30 cellular contexts compared by ENCODE assay signal in genomic region chr6:144416773-144417172, GRCh38.
DNase-seq lines count a peak whose midpoint lies in the region; ATAC-seq, FAIRE-seq and TF ChIP-seq lines count a peak whose summit lies in the region.
"Had no signal": no experiment of that assay in that cellular context is flagged by ENCODE, and none has a peak within 500 bp of the region (broad histone marks: within the 10 kb centered on the region; RNA-seq: fewer than 3 reads in every experiment).

No MANE protein-coding gene starts in this region.

- intact Hi-C loops in CD8-positive, alpha-beta T cell (cut with DNase I, micrococcal nuclease), result no loop called here
- intact Hi-C loops in PC-9 (cut with micrococcal nuclease; ENCODE audit: unreplicated experiment), result loop anchor here (5.0 kb wide), 1 partner anchor 129 kb away; the partner anchor contains the start of gene UTRN
- intact Hi-C loops in endothelial cell of umbilical vein (cut with micrococcal nuclease), result loop anchor here (1.0 to 5.0 kb wide), 2 partner anchors 129 to 200 kb away; partner anchors contain the start of gene UTRN
- intact Hi-C loops in thyroid gland (cut with DNase I), result no loop called here

- no peaks in the 10 kb centered on the region for H3K27me3 ChIP-seq in CD8-positive, alpha-beta T cell (ENCODE audit: insufficient read depth, low read length)
- H3K27me3 ChIP-seq in PC-9 (ENCODE audit: insufficient read depth, low read depth) (no peaks in the 10 kb centered on the region), endothelial cell of umbilical vein (ENCODE audit: control insufficient read depth in 2 of 2, insufficient read depth in 2 of 2, low read length in 2 of 2) (no peaks in the 10 kb centered on the region), thyroid gland (no peaks in the 10 kb centered on the region)
- H3K27me3 ChIP-seq: body of pancreas, right lobe of liver, upper lobe of left lung had no signal

- H2AFZ ChIP-seq in PC-9 (no peak overlapping the region), endothelial cell of umbilical vein (ENCODE audit: low read depth, low read length) (no peak overlapping the region)

- no peak overlapping the region for H3K9ac ChIP-seq in endothelial cell of umbilical vein (replicated peaks; ENCODE audit: extremely low read depth, insufficient read depth, low read length)

- H3K9me2 ChIP-seq in PC-9 (ENCODE audit: insufficient read depth), result no peaks in the 10 kb centered on the region

- H3K9me1 ChIP-seq in endothelial cell of umbilical vein (replicated peaks; ENCODE audit: control insufficient read depth, extremely low read depth, insufficient read depth, low read length), result no peaks in the 10 kb centered on the region

- CTCF ChIA-PET in CD8-positive, alpha-beta T cell (lab: Charles Lee), result no interaction called here
- CTCF ChIA-PET in PC-9 (lab: Charles Lee), result no interaction called here
- CTCF ChIA-PET in endothelial cell of umbilical vein (lab: Charles Lee), result no interaction called here

- H3K27ac ChIP-seq in CD8-positive, alpha-beta T cell (ENCODE audit: low read depth, low read length), result no peak overlapping the region
- H3K27ac ChIP-seq in PC-9 (peak overlapping the region; percentile 86), endothelial cell of umbilical vein (ENCODE audit: insufficient read depth, low read depth, low read length) (peak overlapping the region; percentile 73), thyroid gland (no peak overlapping the region)
- H3K27ac ChIP-seq: body of pancreas, right lobe of liver, upper lobe of left lung had no signal

- no peak for DNase-seq in CD8-positive, alpha-beta T cell
- no peak for DNase-seq in PC-9
- DNase-seq in endothelial cell of umbilical vein (ENCODE audit: low read depth, low spot score), result no peak
- no peak for DNase-seq in natural killer cell treated with Interleukin-12 subunit alpha and Interleukin-12 subunit beta and Interleukin-15 and Interleukin-18, amount 100 ng/mL, for 72 hours (ENCODE audit: low spot score)
- no peak for DNase-seq in epidermal melanocyte (ENCODE audit: insufficient read length, low spot score)
- DNase-seq in NCI-H526 (lab: John Stamatoyannopoulos, UW), result no peak
- DNase-seq in thyroid gland, result no peak
- DNase-seq: activated CD4-positive, alpha-beta memory T cell treated with anti-CD3 and anti-CD28 coated beads for 36 hours; activated CD4-positive, alpha-beta T cell treated with anti-CD3 and anti-CD28 coated beads for 1 hour; activated T-cell treated with anti-CD3 and anti-CD28 coated beads, Interleukin-2, amount 50 U/mL, for 72 hours; body of pancreas; cerebellar nuclear complex; COR-L47; dermis blood vessel endothelial cell; DMS79; GDM1; hypothalamus; left cardiac atrium; mammary epithelial cell; NCI-H1048; NCI-H1694 treated with DMSO at 0.1 percent for 48 hours; NCI-H446 treated with DMSO at 0.1 percent for 48 hours; NCI-H82; right lobe of liver; stimulated activated CD4-positive, alpha-beta T cell treated with anti-CD3 and anti-CD28 coated beads, Interleukin-12 subunit alpha, Interleukin-12 subunit beta, amount 100 ng/mL, for 4 hours; stimulated activated CD4-positive, alpha-beta T cell treated with anti-CD3 and anti-CD28 coated beads, Interleukin-4, amount 100 ng/mL, for 1 hour; upper lobe of left lung had no signal

- FAIRE-seq in endothelial cell of umbilical vein (lab: Jason Lieb, UNC), result no peak

- peaks cover 23% of the 10 kb centered on the region for H3F3A ChIP-seq in PC-9 (ENCODE audit: insufficient read depth, low read depth)

- peaks cover under 1% of the 10 kb centered on the region for H3K36me3 ChIP-seq in CD8-positive, alpha-beta T cell (ENCODE audit: insufficient read depth, low read length)
- H3K36me3 ChIP-seq in PC-9 (ENCODE audit: low read depth) (no peaks in the 10 kb centered on the region; the same call in 1 of the 2 replicates), endothelial cell of umbilical vein (ENCODE audit: control insufficient read depth in 2 of 2, extremely low read depth in 1 of 2, insufficient read depth in 2 of 2, low read length in 2 of 2) (no peaks in the 10 kb centered on the region), thyroid gland (no peaks in the 10 kb centered on the region)

- H3K27me3 Mint-ChIP-seq in CD8-positive, alpha-beta T cell (ENCODE audit: low read depth), result no peaks in the 10 kb centered on the region
- H3K27me3 Mint-ChIP-seq in natural killer cell treated with Interleukin-12 subunit alpha and Interleukin-12 subunit beta and Interleukin-15 and Interleukin-18, amount 100 ng/mL, for 72 hours, result no peaks in the 10 kb centered on the region
- H3K27me3 Mint-ChIP-seq: activated CD4-positive, alpha-beta memory T cell treated with anti-CD3 and anti-CD28 coated beads for 36 hours; IgD-negative memory B cell had no signal

- H3K4me3 ChIP-seq in CD8-positive, alpha-beta T cell (ENCODE audit: low read depth, low read length), result no peak overlapping the region
- H3K4me3 ChIP-seq in PC-9, result no peak overlapping the region
- no peak overlapping the region for H3K4me3 ChIP-seq in endothelial cell of umbilical vein (replicated peaks in 1 of 3; ENCODE audit: insufficient read depth in 1 of 3, low read depth in 1 of 3, low read length in 3 of 3)
- no peak overlapping the region for H3K4me3 ChIP-seq in thyroid gland (replicated peaks in 1 of 3)
- H3K4me3 ChIP-seq: body of pancreas, right lobe of liver, upper lobe of left lung had no signal

- 41 to 78% methylated on average over 1 of the region's 1 CpG for WGBS in thyroid gland, 2 donors

- POLR2A ChIA-PET in CD8-positive, alpha-beta T cell (lab: Charles Lee), result no interaction called here
- POLR2A ChIA-PET in PC-9 (lab: Charles Lee; ENCODE audit: unreplicated experiment) (no interaction called here), endothelial cell of umbilical vein (lab: Charles Lee) (no interaction called here)

- peaks cover 38% of the 10 kb centered on the region for H3K79me2 ChIP-seq in PC-9 (ENCODE audit: low read depth)
- H3K79me2 ChIP-seq in endothelial cell of umbilical vein (ENCODE audit: control insufficient read depth, insufficient read depth, low read length), result peaks cover 59% of the 10 kb centered on the region

- H3K9me3 Mint-ChIP-seq in CD8-positive, alpha-beta T cell, result no peaks in the 10 kb centered on the region
- H3K9me3 Mint-ChIP-seq in natural killer cell treated with Interleukin-12 subunit alpha and Interleukin-12 subunit beta and Interleukin-15 and Interleukin-18, amount 100 ng/mL, for 72 hours, result peaks cover 3% of the 10 kb centered on the region
- H3K9me3 Mint-ChIP-seq: activated CD4-positive, alpha-beta memory T cell treated with anti-CD3 and anti-CD28 coated beads for 36 hours; IgD-negative memory B cell; T-helper 2 cell treated with Interferon-gamma antibody and Interleukin-4, amounts not matched to agents 5 μg/mL and 100 μg/mL, for 36 hours had no signal

- H3K4me2 ChIP-seq in PC-9 (peak overlapping the region; percentile 53), endothelial cell of umbilical vein (ENCODE audit: insufficient read depth, low read length) (peak overlapping the region; percentile 65)

- no peaks in the 10 kb centered on the region for H3K9me3 ChIP-seq in CD8-positive, alpha-beta T cell (ENCODE audit: low read length)
- no peaks in the 10 kb centered on the region for H3K9me3 ChIP-seq in PC-9 (ENCODE audit: insufficient read depth, low read depth)
- no peaks in the 10 kb centered on the region for H3K9me3 ChIP-seq in endothelial cell of umbilical vein (replicated peaks; ENCODE audit: control insufficient read depth, insufficient read depth, low read length)
- no peaks in the 10 kb centered on the region for H3K9me3 ChIP-seq in thyroid gland
- H3K9me3 ChIP-seq: body of pancreas, right lobe of liver, upper lobe of left lung had no signal

- peak overlapping the region; percentile 6 for H3K27ac Mint-ChIP-seq in CD8-positive, alpha-beta T cell
- H3K27ac Mint-ChIP-seq in natural killer cell treated with Interleukin-12 subunit alpha and Interleukin-12 subunit beta and Interleukin-15 and Interleukin-18, amount 100 ng/mL, for 72 hours, result peak overlapping the region; percentile 45 to 57
- H3K27ac Mint-ChIP-seq: activated CD4-positive, alpha-beta memory T cell treated with anti-CD3 and anti-CD28 coated beads for 36 hours; T-helper 2 cell treated with Interferon-gamma antibody and Interleukin-4, amounts not matched to agents 5 μg/mL and 100 μg/mL, for 36 hours had no signal

- H4K20me1 ChIP-seq in PC-9 (ENCODE audit: insufficient read depth) (no peaks in the 10 kb centered on the region), endothelial cell of umbilical vein (replicated peaks; ENCODE audit: control insufficient read depth, extremely low read depth, insufficient read depth, low read length) (peaks cover 3% of the 10 kb centered on the region)

- peaks cover 56% of the 10 kb centered on the region for H3K4me1 Mint-ChIP-seq in CD8-positive, alpha-beta T cell (ENCODE audit: low read depth)
- H3K4me1 Mint-ChIP-seq in natural killer cell treated with Interleukin-12 subunit alpha and Interleukin-12 subunit beta and Interleukin-15 and Interleukin-18, amount 100 ng/mL, for 72 hours (ENCODE audit: low read depth in 2 of 2), result peaks cover 52 to 56% of the 10 kb centered on the region in 2 donors

- no peak overlapping the region for H3K4me3 Mint-ChIP-seq in CD8-positive, alpha-beta T cell
- H3K4me3 Mint-ChIP-seq in natural killer cell treated with Interleukin-12 subunit alpha and Interleukin-12 subunit beta and Interleukin-15 and Interleukin-18, amount 100 ng/mL, for 72 hours, result no peak overlapping the region
- H3K4me3 Mint-ChIP-seq: activated CD4-positive, alpha-beta memory T cell treated with anti-CD3 and anti-CD28 coated beads for 36 hours; activated T-cell treated with anti-CD3 and anti-CD28 coated beads, Interleukin-2, amount 50 U/mL, for 72 hours; IgD-negative memory B cell; T-helper 2 cell treated with Interferon-gamma antibody and Interleukin-4, amounts not matched to agents 5 μg/mL and 100 μg/mL, for 36 hours had no signal

- no peak for TF ChIP-seq POLR2A in endothelial cell of umbilical vein (IDR thresholded peaks at IDR 0.05; ENCODE audit: low read depth, low read length)
- TF ChIP-seq POLR2A in thyroid gland (IDR thresholded peaks at IDR 0.05), result no peak

- no peak for TF ChIP-seq CTCF in CD8-positive, alpha-beta T cell (IDR thresholded peaks at IDR 0.05)
- TF ChIP-seq CTCF in PC-9 (conservative IDR thresholded peaks at IDR 0.05) (no peak), endothelial cell of umbilical vein (IDR thresholded peaks at IDR 0.05; ENCODE audit: extremely low read depth in 1 of 2, insufficient read depth in 1 of 2, low read depth in 1 of 2, low read length in 2 of 2) (no peak), thyroid gland (IDR thresholded peaks at IDR 0.05) (no peak)

- peaks cover 9% of the 10 kb centered on the region for H3K36me3 Mint-ChIP-seq in CD8-positive, alpha-beta T cell
- peaks cover 6% of the 10 kb centered on the region for H3K36me3 Mint-ChIP-seq in natural killer cell treated with Interleukin-12 subunit alpha and Interleukin-12 subunit beta and Interleukin-15 and Interleukin-18, amount 100 ng/mL, for 72 hours
- H3K36me3 Mint-ChIP-seq: activated CD4-positive, alpha-beta memory T cell treated with anti-CD3 and anti-CD28 coated beads for 36 hours had no signal

- H3K4me1 ChIP-seq in CD8-positive, alpha-beta T cell (ENCODE audit: insufficient read depth, low read length), result peaks cover 12% of the 10 kb centered on the region
- peaks cover 38% of the 10 kb centered on the region for H3K4me1 ChIP-seq in PC-9 (replicated peaks; ENCODE audit: insufficient read depth)
- H3K4me1 ChIP-seq in endothelial cell of umbilical vein (ENCODE audit: control insufficient read depth, extremely low read depth, insufficient read depth, low read length), result peaks cover 25% of the 10 kb centered on the region
- H3K4me1 ChIP-seq in thyroid gland, result no peaks in the 10 kb centered on the region
- H3K4me1 ChIP-seq: right lobe of liver had no signal

- BruUV-seq in PC-9 (replicated peaks; lab: Mats Ljungman, UMichigan) (no TSS peak), endothelial cell of umbilical vein (replicated peaks; lab: Mats Ljungman, UMichigan) (no TSS peak)

- ATAC-seq in CD8-positive, alpha-beta T cell, result no peak
- ATAC-seq in natural killer cell treated with Interleukin-12 subunit alpha and Interleukin-12 subunit beta and Interleukin-15 and Interleukin-18, amount 100 ng/mL, for 72 hours, result no peak
- ATAC-seq in HG03045 (IDR thresholded peaks at IDR 0.05; ENCODE audit: unreplicated experiment), result no peak
- ATAC-seq: activated T-cell treated with anti-CD3 and anti-CD28 coated beads, Interleukin-2, amount 50 U/mL, for 72 hours; body of pancreas; right lobe of liver had no signal

- dilution Hi-C loops in endothelial cell of umbilical vein (cut with MboI; ENCODE audit: extremely low pct_ligation_motif_present, low sequenced_read_pairs), result no loop called here

Comparison
In these comparisons a context has a peak if more than half of its experiments do, and no peak if none do; other contexts are left out.
1. H3K27ac ChIP-seq: peak in PC-9 (single experiment) and endothelial cell of umbilical vein (single experiment); none in CD8-positive, alpha-beta T cell (single experiment) and thyroid gland (0 of 3).
2. intact Hi-C loops: an anchor here in PC-9 (5.0 kb wide) and endothelial cell of umbilical vein (1.0 to 5.0 kb wide); none called in CD8-positive, alpha-beta T cell and thyroid gland.